Comparison of ENCODE assay signal across 25 cellular contexts in genomic region chr9:74908665-74909064, GRCh38. TPM values are rescaled to one million over a fixed set of nuclear protein-coding genes. Genes with fewer than 3 reads are reported as not detected.
"Had no signal": no experiment of that assay in that cellular context is flagged by ENCODE, and none has a peak within 500 bp of the region (broad histone marks: within the 10 kb centered on the region; RNA-seq: fewer than 3 reads in every experiment).

No MANE protein-coding gene starts in this region.

- H3K27me3 ChIP-seq: left lung, pancreas, uterus had no signal

- DNase-seq: hippocampal formation; kidney glomerular epithelial cell; left cardiac atrium; left lung; lower lobe of right lung; mammary epithelial cell; mesendoderm; naive thymus-derived CD4-positive, alpha-beta T cell; pancreas; posterior cingulate gyrus; retina; right cardiac atrium; spleen; stimulated activated CD4-positive, alpha-beta T cell treated with anti-CD3 and anti-CD28 coated beads, Interleukin-4, amount 100 ng/mL, for 24 hours; stimulated activated naive CD4-positive, alpha-beta T cell; tibial artery; uterus had no signal

- H3K36me3 ChIP-seq: left lung, lower lobe of right lung, pancreas, prostate gland, spleen, suprapubic skin, thoracic aorta, tibial artery, uterus had no signal

- H3K9me3 ChIP-seq: lower lobe of right lung, pancreas, prostate gland, suprapubic skin, uterus had no signal

- ATAC-seq: left cardiac atrium; left lung; lower lobe of right lung; naive thymus-derived CD4-positive, alpha-beta T cell; natural killer cell treated with Interleukin-12 subunit alpha and Interleukin-12 subunit beta and Interleukin-15 and Interleukin-18, amount 100 ng/mL, for 72 hours; pancreas; right cardiac atrium; sciatic nerve; stimulated activated effector memory CD8-positive, alpha-beta T cell treated with anti-CD3 and anti-CD28 coated beads, Interleukin-12 subunit alpha, Interleukin-12 subunit beta, amount 100 ng/mL, for 72 hours had no signal

- H3K27ac ChIP-seq: left lung, lower lobe of right lung, pancreas, prostate gland, skin epidermis, spleen, suprapubic skin, thoracic aorta, tibial artery, uterus had no signal

- H3K4me1 ChIP-seq: left lung, lower lobe of right lung, pancreas, prostate gland, spleen, suprapubic skin, tibial artery, uterus had no signal

- H3K4me3 ChIP-seq: left lung, lower lobe of right lung, pancreas, prostate gland, skin epidermis, spleen, suprapubic skin, thoracic aorta, tibial artery, uterus had no signal

RNA-seq across cellular contexts. Expression of gene TRPM6, which starts 20.9 kb away (rescaled TPM):
- total RNA-seq: myocyte had no signal
